Comparison of ENCODE assay signal across 21 cellular contexts in the genomic region with DNA sequence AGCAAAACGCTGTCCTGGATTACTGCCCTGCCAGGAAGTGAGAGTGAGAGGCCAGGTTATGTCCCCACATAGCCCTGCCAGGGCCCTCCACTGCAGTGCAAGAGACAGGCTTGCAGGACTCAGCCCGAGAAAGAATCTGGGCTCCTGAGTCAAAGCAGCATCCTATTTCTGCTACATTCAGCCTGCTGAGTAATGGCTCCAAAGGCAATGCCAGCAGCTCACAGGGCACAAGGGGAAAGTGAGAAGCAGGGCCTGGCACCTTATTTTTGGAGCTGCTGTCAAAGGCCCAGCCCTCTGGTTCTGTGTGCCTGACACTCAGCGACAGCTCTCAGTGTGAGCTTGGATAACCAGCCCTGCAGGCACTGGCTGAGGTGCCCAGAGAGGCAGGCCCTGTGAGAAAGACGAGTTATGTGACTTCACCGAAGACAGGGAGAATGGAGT.
A peak's percentile ranks its signal among the peaks of the same experiment; 100 is the strongest.
DNase-seq lines count a peak whose midpoint lies in the region; ATAC-seq and TF ChIP-seq lines count a peak whose summit lies in the region.
"Had no signal": no experiment of that assay in that cellular context is flagged by ENCODE, and none has a peak within 500 bp of the region (broad histone marks: within the 10 kb centered on the region; RNA-seq: fewer than 3 reads in every experiment).

No MANE protein-coding gene starts in this region.

- no peaks in the 10 kb centered on the region; the same call in 2 of the 3 replicates for H3K36me3 Mint-ChIP-seq in GM23338 (ENCODE audit: low read depth)
- no peaks in the 10 kb centered on the region for H3K36me3 Mint-ChIP-seq in WTC11

- no peak overlapping the region for H3K4me3 ChIP-seq in GM23338
- no peak overlapping the region for H3K4me3 ChIP-seq in heart left ventricle
- no peak overlapping the region for H3K4me3 ChIP-seq in gastrocnemius medialis
- H3K4me3 ChIP-seq: neural progenitor cell, suprapubic skin had no signal

- no peaks in the 10 kb centered on the region for H3K9me3 ChIP-seq in heart left ventricle
- H3K9me3 ChIP-seq in gastrocnemius medialis, result no peaks in the 10 kb centered on the region
- H3K9me3 ChIP-seq: suprapubic skin had no signal

- no peaks in the 10 kb centered on the region for H3K79me2 ChIP-seq in GM23338 (replicated peaks; ENCODE audit: insufficient read depth)

- H4K20me1 ChIP-seq in GM23338 (replicated peaks; ENCODE audit: insufficient read depth), result no peaks in the 10 kb centered on the region; the same call in 1 of the 2 replicates

- H3K4me1 ChIP-seq in GM23338 (ENCODE audit: insufficient read depth), result no peaks in the 10 kb centered on the region
- H3K4me1 ChIP-seq in heart left ventricle, result peaks cover 0 to 21% (median 10%) of the 10 kb centered on the region in 12 donors
- H3K4me1 ChIP-seq in gastrocnemius medialis, result peaks cover 30 to 38% of the 10 kb centered on the region in 2 donors
- H3K4me1 ChIP-seq: neural progenitor cell had no signal

- intact Hi-C loops in heart left ventricle (cut with DNase I), result loop anchor here in 1 of 10 donors (1.0 kb wide), 1 partner anchor 31 kb away; no protein-coding TSS in a partner anchor
- intact Hi-C loops in gastrocnemius medialis (cut with DNase I; ENCODE audit: low total_unique reads), result loop anchor here (1.0 to 5.0 kb wide), 4 partner anchors 43 to 166 kb away; partner anchors contain the start of gene PPP2R5A
- intact Hi-C loops in sciatic nerve (cut with DNase I), result no loop called here

- H3K36me3 ChIP-seq in GM23338 (ENCODE audit: insufficient read depth) (no peaks in the 10 kb centered on the region), heart left ventricle (no peaks in the 10 kb centered on the region), gastrocnemius medialis (no peaks in the 10 kb centered on the region)
- H3K36me3 ChIP-seq: neural progenitor cell, suprapubic skin had no signal

- CTCF ChIA-PET in WTC11 (lab: Charles Lee), result interaction anchor here (1.2 kb wide), 1 partner anchor 172 kb away, joined by 3 read pairs; no protein-coding TSS in a partner anchor

- H3K27me3 Mint-ChIP-seq in GM23338 (ENCODE audit: insufficient read depth, low read depth, poor library complexity) (peaks cover 6% of the 10 kb centered on the region), WTC11 (ENCODE audit: low read depth) (no peaks in the 10 kb centered on the region)
- H3K27me3 Mint-ChIP-seq: CD4-positive, alpha-beta T cell had no signal

- in situ Hi-C loops in gastrocnemius medialis (cut with MboI; ENCODE audit: low sequenced_read_pairs in 4 of 4), result no loop called here

- H3K27me3 ChIP-seq in GM23338 (ENCODE audit: insufficient read depth) (no peaks in the 10 kb centered on the region), heart left ventricle (no peaks in the 10 kb centered on the region), gastrocnemius medialis (no peaks in the 10 kb centered on the region)
- H3K27me3 ChIP-seq: neural progenitor cell, suprapubic skin had no signal

- H3K27ac Mint-ChIP-seq in GM23338 (no peak overlapping the region), WTC11 (no peak overlapping the region)
- H3K27ac Mint-ChIP-seq: CD4-positive, alpha-beta T cell; neural progenitor cell had no signal

- 37 to 46% (median 43%) methylated on average over 5 of the region's 5 CpGs for WGBS in heart left ventricle, 4 donors

- TF ChIP-seq CTCF in GM23338 (conservative IDR thresholded peaks at IDR 0.05; ENCODE audit: low read depth in 2 of 2), result no peak
- no peak for TF ChIP-seq CTCF in WTC11 (IDR thresholded peaks at IDR 0.05)
- no peak for TF ChIP-seq CTCF in heart left ventricle (IDR thresholded peaks at IDR 0.05)
- no peak for TF ChIP-seq CTCF in gastrocnemius medialis (IDR thresholded peaks at IDR 0.05 in 4 of 5, conservative IDR thresholded peaks at IDR 0.05 in 1 of 5)

- peak; percentile 56 for ATAC-seq in GM23338
- peak; percentile 34; the same call in 1 of the 2 replicates for ATAC-seq in WTC11
- peak; percentile 81 to 98 (median 98) for ATAC-seq in heart left ventricle
- ATAC-seq in gastrocnemius medialis, result peak; percentile 96 to 98
- no peak for ATAC-seq in sciatic nerve
- ATAC-seq: activated CD4-positive, CD25-positive, alpha-beta regulatory T cell treated with anti-CD3 and anti-CD28 coated beads, Interleukin-2, amount 50 U/mL, for 24 hours; left colon had no signal

- POLR2A ChIA-PET in WTC11 (lab: Charles Lee), result no interaction called here

- no peaks in the 10 kb centered on the region for H3K9me2 ChIP-seq in GM23338 (ENCODE audit: insufficient read depth)

- H3K27ac ChIP-seq in GM23338 (ENCODE audit: low read depth) (no peak overlapping the region), heart left ventricle (peak overlapping the region; percentile 25 to 87 (median 76)), gastrocnemius medialis (peak overlapping the region; percentile 84 to 94 (median 88))
- H3K27ac ChIP-seq: neural progenitor cell, suprapubic skin had no signal

- H2AFZ ChIP-seq in GM23338, result no peak overlapping the region
- H2AFZ ChIP-seq: neural progenitor cell had no signal

- no peak overlapping the region for H3K4me2 ChIP-seq in GM23338
- H3K4me2 ChIP-seq: neural progenitor cell had no signal

- TF ChIP-seq POLR2A in heart left ventricle (IDR thresholded peaks at IDR 0.05) (no peak), gastrocnemius medialis (IDR thresholded peaks at IDR 0.05) (peak in 1 of 2 donors; percentile 46)

- H3K9me3 Mint-ChIP-seq in GM23338 (no peaks in the 10 kb centered on the region), WTC11 (no peaks in the 10 kb centered on the region)
- H3K9me3 Mint-ChIP-seq: CD4-positive, alpha-beta T cell; neural progenitor cell had no signal

- H3K4me1 Mint-ChIP-seq in GM23338, result peaks cover 4% of the 10 kb centered on the region; the same call in 2 of the 3 replicates
- peaks cover 3% of the 10 kb centered on the region; the same call in 1 of the 2 replicates for H3K4me1 Mint-ChIP-seq in WTC11

- H3K4me3 Mint-ChIP-seq in GM23338 (no peak overlapping the region), WTC11 (no peak overlapping the region)
- H3K4me3 Mint-ChIP-seq: CD4-positive, alpha-beta T cell; neural progenitor cell had no signal

- H3F3A ChIP-seq in GM23338 (replicated peaks; ENCODE audit: low read depth), result no peaks in the 10 kb centered on the region

- no peak for DNase-seq in GM23338 (ENCODE audit: low spot score)
- no peak for DNase-seq in WTC11 (ENCODE audit: low spot score)
- peak; percentile 59 to 83 (median 74) for DNase-seq in heart left ventricle
- peak; percentile 81 to 94 for DNase-seq in gastrocnemius medialis
- DNase-seq in COR-L47 (lab: John Stamatoyannopoulos, UW), result no peak
- DNase-seq in sciatic nerve (ENCODE audit: low spot score), result no peak
- DNase-seq in islet precursor cell, result no peak
- DNase-seq: activated CD8-positive, alpha-beta memory T cell treated with anti-CD3 and anti-CD28 coated beads for 24 hours; CD4-positive, alpha-beta T cell; cortex of kidney; DMS79 treated with DMSO at 0.1 percent for 48 hours; GOT3; left colon; NCI-H1436 treated with DMSO at 0.1 percent for 48 hours; NCI-H2171 treated with DMSO at 0.1 percent for 48 hours; NCI-H526 treated with DMSO at 0.1 percent for 48 hours; stimulated activated CD8-positive, alpha-beta memory T cell treated with anti-CD3 and anti-CD28 coated beads, Interleukin-4, amount 100 ng/mL, for 48 hours; T-helper 9 cell had no signal

TF ChIP-seq in GM23338, 12 proteins besides CTCF, POLR2A, EP300 and RAD21 (continues in another document):
- TF ChIP-seq EZH2 (IDR thresholded peaks at IDR 0.05; ENCODE audit: low read depth, unreplicated experiment), result no peak

TF ChIP-seq in WTC11, 78 proteins besides CTCF, POLR2A, EP300 and RAD21:
- no peak for TF ChIP-seq CREM (CRISPR knock-in tag; IDR thresholded peaks at IDR 0.05)
- TF ChIP-seq EMX1 (CRISPR knock-in tag; IDR thresholded peaks at IDR 0.05), result no peak
- TF ChIP-seq IRF2 (CRISPR knock-in tag; IDR thresholded peaks at IDR 0.05; ENCODE audit: borderline replicate concordance, low read depth), result no peak
- TF ChIP-seq E2F4 (CRISPR knock-in tag; IDR thresholded peaks at IDR 0.05; ENCODE audit: borderline replicate concordance, low read depth), result no peak
- TF ChIP-seq SOX15 (CRISPR knock-in tag; IDR thresholded peaks at IDR 0.05), result no peak
- no peak for TF ChIP-seq ZBTB21 (CRISPR knock-in tag; IDR thresholded peaks at IDR 0.05; ENCODE audit: borderline replicate concordance)

Comparison
In these comparisons a context has a peak if more than half of its experiments do, and no peak if none do; other contexts are left out.
1. DNase-seq: peak in heart left ventricle (5 of 5) and gastrocnemius medialis (2 of 2); none in GM23338 (single experiment), WTC11 (single experiment), COR-L47 (single experiment), sciatic nerve (single experiment) and islet precursor cell (single experiment).